ENCODE assay signal across 26 cellular contexts in the genomic region with DNA sequence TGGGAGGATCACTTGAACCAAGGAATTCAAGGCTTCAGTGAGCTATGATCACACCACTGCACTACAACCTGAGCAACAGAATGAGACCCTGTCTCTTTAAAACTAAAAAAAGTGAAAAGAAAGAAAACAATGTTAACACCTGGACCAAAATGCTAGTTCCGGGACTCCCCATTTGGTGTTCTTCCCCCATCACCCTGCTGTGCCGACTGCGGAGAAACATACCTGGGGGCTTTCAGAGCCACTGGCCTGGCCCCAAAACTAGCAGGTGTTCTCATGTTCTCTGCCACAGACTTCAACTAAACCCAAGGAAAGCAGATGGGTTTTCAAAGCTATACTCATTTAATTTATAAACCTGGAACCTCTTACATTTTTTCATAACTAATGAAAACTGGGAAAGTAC.
"Had no signal": no experiment of that assay in that cellular context is flagged by ENCODE, and none has a peak within 500 bp of the region (broad histone marks: within the 10 kb centered on the region; RNA-seq: fewer than 3 reads in every experiment).

No MANE protein-coding gene starts in this region.

- H3K27me3 ChIP-seq: brain microvascular endothelial cell, Peyer's patch had no signal

- H3K9me3 ChIP-seq: Peyer's patch had no signal

- H3K36me3 ChIP-seq: brain microvascular endothelial cell, Peyer's patch, WERI-Rb-1 had no signal

- DNase-seq: activated CD4-positive, alpha-beta T cell treated with anti-CD3 and anti-CD28 coated beads for 1 hour; activated CD4-positive, alpha-beta T cell treated with anti-CD3 and anti-CD28 coated beads, Interleukin-2, amount 10 ng/mL, durations not matched to agents 24 days and 14 days; activated CD4-positive, alpha-beta T cell treated with anti-CD3 and anti-CD28 coated beads, Interleukin-2, amount 50 U/mL, for 4 hours; activated CD4-positive, CD25-positive, alpha-beta regulatory T cell; activated CD8-positive, alpha-beta T cell treated with anti-CD3 and anti-CD28 coated beads for 36 hours; activated effector memory CD4-positive, alpha-beta T cell treated with anti-CD3 and anti-CD28 coated beads, Interleukin-2, amount 50 U/mL, for 16 hours; activated naive CD4-positive, alpha-beta T cell; activated naive CD4-positive, alpha-beta T cell treated with anti-CD3 and anti-CD28 coated beads, Interleukin-2, amount 50 U/mL, for 16 hours; activated naive CD8-positive, alpha-beta T cell treated with anti-CD3 and anti-CD28 coated beads for 36 hours; activated T-cell treated with anti-CD3 and anti-CD28 coated beads, Interleukin-2, amount 50 U/mL, for 1 hour; activated T-cell treated with anti-CD3 and anti-CD28 coated beads, Interleukin-2, amount 50 U/mL, for 72 hours; amniotic stem cell; aorta; brain microvascular endothelial cell; NCI-H1105; NCI-H1417 treated with DMSO at 0.1 percent for 48 hours; NCI-H187 treated with DMSO at 0.1 percent for 48 hours; NCI-H2081; NCI-H345; NCI-H524 treated with DMSO at 0.1 percent for 48 hours; NK-92 treated with Interleukin-12 subunit alpha and Interleukin-12 subunit beta, amount 100 ng/mL, for 24 hours; PC-3; Peyer's patch; Right ventricle myocardium superior; T1000; WERI-Rb-1 had no signal

- H3K4me3 ChIP-seq: Peyer's patch had no signal

- H3K27ac ChIP-seq: brain microvascular endothelial cell, Peyer's patch, WERI-Rb-1 had no signal
